1 cellular context compared by ENCODE assay signal in the genomic region with DNA sequence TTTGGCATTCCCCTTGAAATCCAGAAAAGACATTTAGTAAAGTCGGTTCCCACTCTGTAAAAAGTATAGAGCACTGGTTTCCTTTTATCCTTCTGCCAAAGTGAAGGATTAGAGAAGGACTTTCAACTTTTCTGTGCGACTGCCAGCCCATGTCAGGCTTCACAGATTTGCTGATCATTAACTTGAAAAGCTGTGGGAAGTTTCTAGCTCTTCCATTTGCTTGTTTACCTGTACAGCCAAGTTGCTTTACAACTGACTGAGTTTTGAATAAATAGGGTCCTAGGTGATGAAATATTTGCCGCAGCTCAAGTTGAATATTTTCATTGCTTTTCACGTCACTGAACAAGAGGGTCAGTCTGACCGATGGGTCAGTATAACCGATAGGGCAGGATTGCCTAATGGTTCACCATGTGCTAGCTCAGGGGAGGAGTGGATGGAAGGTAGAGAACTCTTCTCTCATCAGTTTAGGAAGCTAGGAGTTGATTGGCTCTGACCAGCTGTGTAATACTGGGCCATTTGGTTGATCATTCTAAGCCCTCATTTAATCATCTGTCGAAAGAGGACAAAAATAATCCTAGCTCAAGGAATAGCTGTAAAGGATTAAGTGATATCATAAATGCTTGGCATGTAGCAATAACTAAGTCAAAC.
A peak's percentile ranks its signal among the peaks of the same experiment; 100 is the strongest.
TF ChIP-seq lines count a peak whose summit lies in the region.

No MANE protein-coding gene starts in this region.

TF ChIP-seq in HepG2, 621 proteins besides CTCF, POLR2A, EP300 and RAD21 (continued from another document and continues in another):
- TF ChIP-seq BRCA1 (CRISPR knock-in tag; IDR thresholded peaks at IDR 0.05) (peak; percentile 35; the same call in 1 of the 2 replicates), ZNF30 (CRISPR knock-in tag; IDR thresholded peaks at IDR 0.05) (no peak), REPIN1 (CRISPR knock-in tag; IDR thresholded peaks at IDR 0.05; ENCODE audit: borderline replicate concordance, low read depth) (peak; percentile 81; the same call in 1 of the 2 replicates), CSRNP1 (CRISPR knock-in tag; IDR thresholded peaks at IDR 0.05) (peak; percentile 64; the same call in 1 of the 2 replicates), ZNF740 (CRISPR knock-in tag; IDR thresholded peaks at IDR 0.05) (no peak), YEATS2 (CRISPR knock-in tag; IDR thresholded peaks at IDR 0.05; ENCODE audit: borderline replicate concordance) (peak; percentile 59; the same call in 1 of the 2 replicates), HHEX (CRISPR knock-in tag; IDR thresholded peaks at IDR 0.05) (peak; percentile 35; the same call in 1 of the 2 replicates), LRRFIP1 (CRISPR knock-in tag; conservative IDR thresholded peaks at IDR 0.05) (no peak), ZNF34 (CRISPR knock-in tag; IDR thresholded peaks at IDR 0.05; ENCODE audit: borderline replicate concordance) (0 out of 2 replicates have a peak, but pooled peaks have one; percentile 67), TFAP4 (IDR thresholded peaks at IDR 0.05; ENCODE audit: borderline replicate concordance, low read depth) (peak; percentile 24; the same call in 1 of the 2 replicates), GRHL1 (CRISPR knock-in tag; conservative IDR thresholded peaks at IDR 0.05) (no peak), ARHGAP35 (CRISPR knock-in tag; IDR thresholded peaks at IDR 0.05; ENCODE audit: borderline replicate concordance) (no peak), ZNF619 (CRISPR knock-in tag; IDR thresholded peaks at IDR 0.05) (no peak), RFX1 (IDR thresholded peaks at IDR 0.05) (no peak), HMGA1 (CRISPR knock-in tag; conservative IDR thresholded peaks at IDR 0.05) (no peak), ZNF280B (CRISPR knock-in tag; IDR thresholded peaks at IDR 0.05; ENCODE audit: borderline replicate concordance) (no peak), ATM (IDR thresholded peaks at IDR 0.05; ENCODE audit: borderline replicate concordance) (no peak), MTF1 (CRISPR knock-in tag; IDR thresholded peaks at IDR 0.05) (no peak), ZNF629 (CRISPR knock-in tag; conservative IDR thresholded peaks at IDR 0.05) (peak; percentile 40; the same call in 1 of the 2 replicates), TAF1 (CRISPR knock-in tag; IDR thresholded peaks at IDR 0.05) (0 out of 2 replicates have a peak, but pooled peaks have one; percentile 14), ZNF616 (CRISPR knock-in tag; IDR thresholded peaks at IDR 0.05; ENCODE audit: low read depth) (no peak), SAP130 (CRISPR knock-in tag; IDR thresholded peaks at IDR 0.05; ENCODE audit: low read depth) (peak; percentile 85), ZNF598 (CRISPR knock-in tag; IDR thresholded peaks at IDR 0.05; ENCODE audit: borderline replicate concordance) (no peak), ZNF501 (CRISPR knock-in tag; IDR thresholded peaks at IDR 0.05) (no peak), FOXK2 (IDR thresholded peaks at IDR 0.05) (peak; percentile 94), RBM22 (optimal IDR thresholded peaks at IDR 0.05; ENCODE audit: low read length) (no peak), TEAD3 (CRISPR knock-in tag; optimal IDR thresholded peaks at IDR 0.05; ENCODE audit: borderline replicate concordance) (peak; percentile 79), ZNF530 (CRISPR knock-in tag; IDR thresholded peaks at IDR 0.05; ENCODE audit: low read depth) (no peak)
- TF ChIP-seq, protein P1, sequence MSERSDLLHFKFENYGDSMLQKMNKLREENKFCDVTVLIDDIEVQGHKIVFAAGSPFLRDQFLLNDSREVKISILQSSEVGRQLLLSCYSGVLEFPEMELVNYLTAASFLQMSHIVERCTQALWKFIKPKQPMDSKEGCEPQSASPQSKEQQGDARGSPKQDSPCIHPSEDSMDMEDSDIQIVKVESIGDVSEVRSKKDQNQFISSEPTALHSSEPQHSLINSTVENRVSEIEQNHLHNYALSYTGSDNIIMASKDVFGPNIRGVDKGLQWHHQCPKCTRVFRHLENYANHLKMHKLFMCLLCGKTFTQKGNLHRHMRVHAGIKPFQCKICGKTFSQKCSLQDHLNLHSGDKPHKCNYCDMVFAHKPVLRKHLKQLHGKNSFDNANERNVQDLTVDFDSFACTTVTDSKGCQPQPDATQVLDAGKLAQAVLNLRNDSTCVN (CRISPR knock-in tag; IDR thresholded peaks at IDR 0.05; ENCODE audit: borderline replicate concordance): peak; percentile 90; the same call in 1 of the 2 replicates
- TF ChIP-seq, protein P2, sequence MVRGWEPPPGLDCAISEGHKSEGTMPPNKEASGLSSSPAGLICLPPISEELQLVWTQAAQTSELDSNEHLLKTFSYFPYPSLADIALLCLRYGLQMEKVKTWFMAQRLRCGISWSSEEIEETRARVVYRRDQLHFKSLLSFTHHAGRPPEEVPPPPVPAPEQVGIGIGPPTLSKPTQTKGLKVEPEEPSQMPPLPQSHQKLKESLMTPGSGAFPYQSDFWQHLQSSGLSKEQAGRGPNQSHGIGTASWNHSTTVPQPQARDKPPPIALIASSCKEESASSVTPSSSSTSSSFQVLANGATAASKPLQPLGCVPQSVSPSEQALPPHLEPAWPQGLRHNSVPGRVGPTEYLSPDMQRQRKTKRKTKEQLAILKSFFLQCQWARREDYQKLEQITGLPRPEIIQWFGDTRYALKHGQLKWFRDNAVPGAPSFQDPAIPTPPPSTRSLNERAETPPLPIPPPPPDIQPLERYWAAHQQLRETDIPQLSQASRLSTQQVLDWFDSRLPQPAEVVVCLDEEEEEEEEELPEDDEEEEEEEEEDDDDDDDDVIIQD (CRISPR knock-in tag; IDR thresholded peaks at IDR 0.05; ENCODE audit: low read depth): peak; percentile 94
- TF ChIP-seq, protein P3, sequence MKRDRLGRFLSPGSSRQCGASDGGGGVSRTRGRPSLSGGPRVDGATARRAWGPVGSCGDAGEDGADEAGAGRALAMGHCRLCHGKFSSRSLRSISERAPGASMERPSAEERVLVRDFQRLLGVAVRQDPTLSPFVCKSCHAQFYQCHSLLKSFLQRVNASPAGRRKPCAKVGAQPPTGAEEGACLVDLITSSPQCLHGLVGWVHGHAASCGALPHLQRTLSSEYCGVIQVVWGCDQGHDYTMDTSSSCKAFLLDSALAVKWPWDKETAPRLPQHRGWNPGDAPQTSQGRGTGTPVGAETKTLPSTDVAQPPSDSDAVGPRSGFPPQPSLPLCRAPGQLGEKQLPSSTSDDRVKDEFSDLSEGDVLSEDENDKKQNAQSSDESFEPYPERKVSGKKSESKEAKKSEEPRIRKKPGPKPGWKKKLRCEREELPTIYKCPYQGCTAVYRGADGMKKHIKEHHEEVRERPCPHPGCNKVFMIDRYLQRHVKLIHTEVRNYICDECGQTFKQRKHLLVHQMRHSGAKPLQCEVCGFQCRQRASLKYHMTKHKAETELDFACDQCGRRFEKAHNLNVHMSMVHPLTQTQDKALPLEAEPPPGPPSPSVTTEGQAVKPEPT (CRISPR knock-in tag; IDR thresholded peaks at IDR 0.05; ENCODE audit: low read depth): peak; percentile 73; the same call in 1 of the 2 replicates
- TF ChIP-seq, protein P4, sequence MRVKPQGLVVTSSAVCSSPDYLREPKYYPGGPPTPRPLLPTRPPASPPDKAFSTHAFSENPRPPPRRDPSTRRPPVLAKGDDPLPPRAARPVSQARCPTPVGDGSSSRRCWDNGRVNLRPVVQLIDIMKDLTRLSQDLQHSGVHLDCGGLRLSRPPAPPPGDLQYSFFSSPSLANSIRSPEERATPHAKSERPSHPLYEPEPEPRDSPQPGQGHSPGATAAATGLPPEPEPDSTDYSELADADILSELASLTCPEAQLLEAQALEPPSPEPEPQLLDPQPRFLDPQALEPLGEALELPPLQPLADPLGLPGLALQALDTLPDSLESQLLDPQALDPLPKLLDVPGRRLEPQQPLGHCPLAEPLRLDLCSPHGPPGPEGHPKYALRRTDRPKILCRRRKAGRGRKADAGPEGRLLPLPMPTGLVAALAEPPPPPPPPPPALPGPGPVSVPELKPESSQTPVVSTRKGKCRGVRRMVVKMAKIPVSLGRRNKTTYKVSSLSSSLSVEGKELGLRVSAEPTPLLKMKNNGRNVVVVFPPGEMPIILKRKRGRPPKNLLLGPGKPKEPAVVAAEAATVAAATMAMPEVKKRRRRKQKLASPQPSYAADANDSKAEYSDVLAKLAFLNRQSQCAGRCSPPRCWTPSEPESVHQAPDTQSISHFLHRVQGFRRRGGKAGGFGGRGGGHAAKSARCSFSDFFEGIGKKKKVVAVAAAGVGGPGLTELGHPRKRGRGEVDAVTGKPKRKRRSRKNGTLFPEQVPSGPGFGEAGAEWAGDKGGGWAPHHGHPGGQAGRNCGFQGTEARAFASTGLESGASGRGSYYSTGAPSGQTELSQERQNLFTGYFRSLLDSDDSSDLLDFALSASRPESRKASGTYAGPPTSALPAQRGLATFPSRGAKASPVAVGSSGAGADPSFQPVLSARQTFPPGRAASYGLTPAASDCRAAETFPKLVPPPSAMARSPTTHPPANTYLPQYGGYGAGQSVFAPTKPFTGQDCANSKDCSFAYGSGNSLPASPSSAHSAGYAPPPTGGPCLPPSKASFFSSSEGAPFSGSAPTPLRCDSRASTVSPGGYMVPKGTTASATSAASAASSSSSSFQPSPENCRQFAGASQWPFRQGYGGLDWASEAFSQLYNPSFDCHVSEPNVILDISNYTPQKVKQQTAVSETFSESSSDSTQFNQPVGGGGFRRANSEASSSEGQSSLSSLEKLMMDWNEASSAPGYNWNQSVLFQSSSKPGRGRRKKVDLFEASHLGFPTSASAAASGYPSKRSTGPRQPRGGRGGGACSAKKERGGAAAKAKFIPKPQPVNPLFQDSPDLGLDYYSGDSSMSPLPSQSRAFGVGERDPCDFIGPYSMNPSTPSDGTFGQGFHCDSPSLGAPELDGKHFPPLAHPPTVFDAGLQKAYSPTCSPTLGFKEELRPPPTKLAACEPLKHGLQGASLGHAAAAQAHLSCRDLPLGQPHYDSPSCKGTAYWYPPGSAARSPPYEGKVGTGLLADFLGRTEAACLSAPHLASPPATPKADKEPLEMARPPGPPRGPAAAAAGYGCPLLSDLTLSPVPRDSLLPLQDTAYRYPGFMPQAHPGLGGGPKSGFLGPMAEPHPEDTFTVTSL (CRISPR knock-in tag; IDR thresholded peaks at IDR 0.05; ENCODE audit: borderline replicate concordance): peak; percentile 98
